In genomic region chr18:62001396-62001795, GRCh38 we compare ENCODE assay signal across 32 cellular contexts.
"Had no signal": no experiment of that assay in that cellular context is flagged by ENCODE, and none has a peak within 500 bp of the region (broad histone marks: within the 10 kb centered on the region; RNA-seq: fewer than 3 reads in every experiment).

No MANE protein-coding gene starts in this region.

- H3K4me1 Mint-ChIP-seq: immature natural killer cell had no signal

- H3K4me1 ChIP-seq: uterus had no signal

- H3K4me3 Mint-ChIP-seq: activated CD4-positive, alpha-beta memory T cell treated with anti-CD3 and anti-CD28 coated beads, Interleukin-2, amount 10 ng/mL, durations not matched to agents 7 days and 5 days; activated CD4-positive, alpha-beta T cell treated with anti-CD3 and anti-CD28 coated beads, Interleukin-2, amount 10 ng/mL, durations not matched to agents 7 days and 5 days; activated T-cell treated with anti-CD3 and anti-CD28 coated beads, Interleukin-2, amount 50 U/mL, for 24 hours; immature natural killer cell; mesothelial cell of epicardium; naive thymus-derived CD4-positive, alpha-beta T cell; stimulated activated effector memory CD8-positive, alpha-beta T cell treated with anti-CD3 and anti-CD28 coated beads, Interleukin-12 subunit alpha, Interleukin-12 subunit beta, amount 100 ng/mL, for 72 hours; stimulated activated naive CD8-positive, alpha-beta T cell treated with anti-CD3 and anti-CD28 coated beads, Interleukin-15, Interleukin-2, amounts not matched to agents 100 ng/mL and 50 ng/mL, for 24 hours; type B pancreatic cell had no signal

- H3K27me3 Mint-ChIP-seq: progenitor cell of endocrine pancreas, type B pancreatic cell had no signal

- H3K27me3 ChIP-seq: brain microvascular endothelial cell, dorsolateral prefrontal cortex, foreskin keratinocyte, heart left ventricle, ovary, sigmoid colon, uterus had no signal

- H3K36me3 ChIP-seq: brain microvascular endothelial cell, heart left ventricle, ovary, sigmoid colon, uterus had no signal

- H3K36me3 Mint-ChIP-seq: stimulated activated effector memory CD8-positive, alpha-beta T cell treated with anti-CD3 and anti-CD28 coated beads, Interleukin-12 subunit alpha, Interleukin-12 subunit beta, amount 100 ng/mL, for 72 hours had no signal

- H3K9me3 ChIP-seq: ovary, sigmoid colon, uterus had no signal

- H3K27ac Mint-ChIP-seq: activated CD4-positive, alpha-beta memory T cell treated with anti-CD3 and anti-CD28 coated beads, Interleukin-2, amount 10 ng/mL, durations not matched to agents 7 days and 5 days; activated CD4-positive, alpha-beta T cell treated with anti-CD3 and anti-CD28 coated beads, Interleukin-2, amount 10 ng/mL, durations not matched to agents 7 days and 5 days; activated T-cell treated with anti-CD3 and anti-CD28 coated beads, Interleukin-2, amount 50 U/mL, for 24 hours; immature natural killer cell; mesothelial cell of epicardium; naive thymus-derived CD4-positive, alpha-beta T cell; progenitor cell of endocrine pancreas; stimulated activated effector memory CD8-positive, alpha-beta T cell treated with anti-CD3 and anti-CD28 coated beads, Interleukin-12 subunit alpha, Interleukin-12 subunit beta, amount 100 ng/mL, for 72 hours; stimulated activated naive CD8-positive, alpha-beta T cell treated with anti-CD3 and anti-CD28 coated beads, Interleukin-15, Interleukin-2, amounts not matched to agents 100 ng/mL and 50 ng/mL, for 24 hours; type B pancreatic cell had no signal

- H3K4me3 ChIP-seq: coronary artery, dorsolateral prefrontal cortex, heart left ventricle, ovary, sigmoid colon, uterus had no signal

- ATAC-seq: esophagus mucosa; foreskin keratinocyte; heart left ventricle; left colon; naive thymus-derived CD4-positive, alpha-beta T cell; stimulated activated effector memory CD8-positive, alpha-beta T cell treated with anti-CD3 and anti-CD28 coated beads, Interleukin-12 subunit alpha, Interleukin-12 subunit beta, amount 100 ng/mL, for 72 hours had no signal

- H3K27ac ChIP-seq: brain microvascular endothelial cell, coronary artery, dorsolateral prefrontal cortex, foreskin keratinocyte, heart left ventricle, ovary, sigmoid colon, uterus, VCaP had no signal

- DNase-seq: activated CD4-positive, alpha-beta memory T cell treated with anti-CD3 and anti-CD28 coated beads, Interleukin-2, amount 10 ng/mL, durations not matched to agents 7 days and 5 days; activated CD4-positive, alpha-beta T cell treated with anti-CD3 and anti-CD28 coated beads, Interleukin-2, amount 10 ng/mL, durations not matched to agents 7 days and 5 days; activated CD4-positive, CD25-positive, alpha-beta regulatory T cell treated with anti-CD3 and anti-CD28 coated beads, Interleukin-2, amount 50 U/mL, for 72 hours; activated CD8-positive, alpha-beta memory T cell treated with anti-CD3 and anti-CD28 coated beads, Interleukin-2, amount 50 U/mL, for 48 hours; activated gamma-delta T cell; activated naive CD4-positive, alpha-beta T cell treated with anti-CD3 and anti-CD28 coated beads, Interleukin-2, amount 50 U/mL, for 16 hours; activated T-cell treated with anti-CD3 and anti-CD28 coated beads, Interleukin-2, amount 50 U/mL, for 24 hours; amniotic stem cell; brain microvascular endothelial cell; dorsolateral prefrontal cortex; foreskin keratinocyte; heart left ventricle; hypothalamus; immature natural killer cell; kidney; left colon; mammary epithelial cell; naive thymus-derived CD4-positive, alpha-beta T cell; ovary; retina; sigmoid colon; stimulated activated CD4-positive, alpha-beta T cell treated with anti-CD3 and anti-CD28 coated beads, Interleukin-4, amount 100 ng/mL, for 24 hours; T-helper 9 cell; uterus had no signal
